ENCODE assay signal across 15 cellular contexts in the genomic region with DNA sequence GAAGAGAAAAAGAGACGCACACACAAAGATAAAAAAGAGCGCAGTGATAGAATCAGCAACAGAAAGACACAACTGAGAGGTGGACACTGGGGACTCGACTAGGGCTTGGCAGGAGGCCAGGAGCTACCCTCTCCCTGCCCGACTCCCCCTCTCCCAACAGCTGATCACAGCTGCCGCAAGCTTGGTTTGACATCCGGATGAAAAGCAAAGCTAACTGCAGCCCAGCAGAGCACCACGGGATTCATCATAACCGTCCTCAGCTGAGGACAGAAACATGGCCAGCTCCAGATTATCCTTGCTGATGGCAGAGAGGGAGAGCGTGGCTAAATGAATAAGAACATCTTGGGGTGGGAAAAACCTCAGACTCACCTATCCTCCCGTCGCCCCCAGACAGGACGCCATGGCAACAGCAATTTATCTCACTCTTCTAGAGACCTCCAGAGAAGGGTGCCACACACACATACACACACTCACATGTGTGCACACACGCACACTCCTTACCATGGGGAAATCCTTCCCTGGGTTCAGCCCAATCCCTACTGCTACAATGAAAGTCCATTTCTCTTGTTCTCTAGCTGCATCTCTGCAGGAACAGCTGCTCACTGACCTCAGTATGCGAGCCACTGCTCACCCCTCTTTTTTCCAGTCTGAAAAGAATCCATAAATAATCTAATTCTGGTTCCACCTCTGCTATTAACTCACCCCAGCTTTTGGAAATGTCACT.
A peak's percentile ranks its signal among the peaks of the same experiment; 100 is the strongest.
DNase-seq lines count a peak whose midpoint lies in the region; ATAC-seq and TF ChIP-seq lines count a peak whose summit lies in the region.
"Had no signal": no experiment of that assay in that cellular context is flagged by ENCODE, and none has a peak within 500 bp of the region (broad histone marks: within the 10 kb centered on the region; RNA-seq: fewer than 3 reads in every experiment).

No MANE protein-coding gene starts in this region.

- no peak overlapping the region for H3K4me3 Mint-ChIP-seq in WTC11
- no peak overlapping the region for H3K4me3 Mint-ChIP-seq in natural killer cell treated with Interleukin-12 subunit alpha and Interleukin-12 subunit beta and Interleukin-15 and Interleukin-18, amount 100 ng/mL, for 72 hours
- H3K4me3 Mint-ChIP-seq: activated naive CD4-positive, alpha-beta T cell treated with anti-CD3 and anti-CD28 coated beads, Interleukin-2, amount 10 ng/mL, durations not matched to agents 7 days and 5 days; stimulated activated naive B cell treated with anti-CD40 and anti-IgM and Interleukin-4, amounts not matched to agents 10 μg/mL and 1 μg/mL and 100 μg/mL, for 72 hours had no signal

- H3K4me1 ChIP-seq in testis (no peaks in the 10 kb centered on the region), foreskin keratinocyte (no peaks in the 10 kb centered on the region)

- H3K27ac ChIP-seq in testis = no peak overlapping the region
- H3K27ac ChIP-seq in foreskin keratinocyte = no peak overlapping the region
- H3K27ac ChIP-seq: brain microvascular endothelial cell had no signal

- POLR2A ChIA-PET in WTC11 (lab: Charles Lee) = no interaction called here

- no peak for TF ChIP-seq POLR2A in testis (IDR thresholded peaks at IDR 0.05)

- no peaks in the 10 kb centered on the region for H3K9me3 Mint-ChIP-seq in WTC11
- no peaks in the 10 kb centered on the region for H3K9me3 Mint-ChIP-seq in natural killer cell treated with Interleukin-12 subunit alpha and Interleukin-12 subunit beta and Interleukin-15 and Interleukin-18, amount 100 ng/mL, for 72 hours
- H3K9me3 Mint-ChIP-seq: activated naive CD4-positive, alpha-beta T cell treated with anti-CD3 and anti-CD28 coated beads, Interleukin-2, amount 10 ng/mL, durations not matched to agents 7 days and 5 days; stimulated activated naive B cell treated with anti-CD40 and anti-IgM and Interleukin-4, amounts not matched to agents 10 μg/mL and 1 μg/mL and 100 μg/mL, for 72 hours had no signal

- no peak overlapping the region for H3K27ac Mint-ChIP-seq in WTC11
- no peak overlapping the region for H3K27ac Mint-ChIP-seq in natural killer cell treated with Interleukin-12 subunit alpha and Interleukin-12 subunit beta and Interleukin-15 and Interleukin-18, amount 100 ng/mL, for 72 hours
- H3K27ac Mint-ChIP-seq: activated naive CD4-positive, alpha-beta T cell treated with anti-CD3 and anti-CD28 coated beads, Interleukin-2, amount 10 ng/mL, durations not matched to agents 7 days and 5 days; stimulated activated naive B cell treated with anti-CD40 and anti-IgM and Interleukin-4, amounts not matched to agents 10 μg/mL and 1 μg/mL and 100 μg/mL, for 72 hours had no signal

- intact Hi-C loops in testis (cut with DNase I; ENCODE audit: low total_unique reads) = no loop called here

- WGBS in testis, 2 donors = 24 to 44% methylated on average over 14 of the region's 14 CpGs

- no peak for TF ChIP-seq CTCF in testis (IDR thresholded peaks at IDR 0.05)
- no peak for TF ChIP-seq CTCF in foreskin keratinocyte (conservative IDR thresholded peaks at IDR 0.05)
- no peak for TF ChIP-seq CTCF in WTC11 (IDR thresholded peaks at IDR 0.05)

- H3K9me3 ChIP-seq in testis = no peaks in the 10 kb centered on the region

- H3K36me3 ChIP-seq in testis (ENCODE audit: low read depth, missing control alignments) = no peaks in the 10 kb centered on the region
- H3K36me3 ChIP-seq: brain microvascular endothelial cell had no signal

- ATAC-seq in foreskin keratinocyte (no peak), WTC11 (no peak)
- ATAC-seq in natural killer cell treated with Interleukin-12 subunit alpha and Interleukin-12 subunit beta and Interleukin-15 and Interleukin-18, amount 100 ng/mL, for 72 hours = no peak
- ATAC-seq: stimulated activated naive B cell treated with anti-CD40 and anti-IgM and Interleukin-4, amounts not matched to agents 10 μg/mL and 1 μg/mL and 100 μg/mL, for 72 hours had no signal

- no peaks in the 10 kb centered on the region for H3K36me3 Mint-ChIP-seq in WTC11
- H3K36me3 Mint-ChIP-seq in natural killer cell treated with Interleukin-12 subunit alpha and Interleukin-12 subunit beta and Interleukin-15 and Interleukin-18, amount 100 ng/mL, for 72 hours = no peaks in the 10 kb centered on the region
- H3K36me3 Mint-ChIP-seq: activated naive CD4-positive, alpha-beta T cell treated with anti-CD3 and anti-CD28 coated beads, Interleukin-2, amount 10 ng/mL, durations not matched to agents 7 days and 5 days; stimulated activated naive B cell treated with anti-CD40 and anti-IgM and Interleukin-4, amounts not matched to agents 10 μg/mL and 1 μg/mL and 100 μg/mL, for 72 hours had no signal

- H3K27me3 Mint-ChIP-seq in WTC11 (ENCODE audit: low read depth) = no peaks in the 10 kb centered on the region
- H3K27me3 Mint-ChIP-seq in natural killer cell treated with Interleukin-12 subunit alpha and Interleukin-12 subunit beta and Interleukin-15 and Interleukin-18, amount 100 ng/mL, for 72 hours = peaks cover 18 to 27% of the 10 kb centered on the region in 2 donors
- H3K27me3 Mint-ChIP-seq: activated naive CD4-positive, alpha-beta T cell treated with anti-CD3 and anti-CD28 coated beads, Interleukin-2, amount 10 ng/mL, durations not matched to agents 7 days and 5 days had no signal

- H3K27me3 ChIP-seq in testis (no peaks in the 10 kb centered on the region), foreskin keratinocyte (no peaks in the 10 kb centered on the region)
- H3K27me3 ChIP-seq: brain microvascular endothelial cell had no signal

- CTCF ChIA-PET in WTC11 (lab: Charles Lee) = interaction anchor here (1.0 kb wide), 1 partner anchor 178 kb away, joined by 3 read pairs; no protein-coding TSS in a partner anchor

- no peak overlapping the region for H3K4me3 ChIP-seq in testis

- H3K4me1 Mint-ChIP-seq in WTC11 = no peaks in the 10 kb centered on the region
- H3K4me1 Mint-ChIP-seq in natural killer cell treated with Interleukin-12 subunit alpha and Interleukin-12 subunit beta and Interleukin-15 and Interleukin-18, amount 100 ng/mL, for 72 hours (ENCODE audit: low read depth in 2 of 2) = no peaks in the 10 kb centered on the region
- H3K4me1 Mint-ChIP-seq: activated naive CD4-positive, alpha-beta T cell treated with anti-CD3 and anti-CD28 coated beads, Interleukin-2, amount 10 ng/mL, durations not matched to agents 7 days and 5 days; stimulated activated naive B cell treated with anti-CD40 and anti-IgM and Interleukin-4, amounts not matched to agents 10 μg/mL and 1 μg/mL and 100 μg/mL, for 72 hours had no signal

- DNase-seq in NCI-H1105 (lab: John Stamatoyannopoulos, UW) (peak; percentile 25), OCI-M1 (lab: John Stamatoyannopoulos, UW) (peak; percentile 4), hepatic stellate cell (ENCODE audit: low spot score) (peak; percentile 24), testis (peak; percentile 31), foreskin keratinocyte (no peak), WTC11 (ENCODE audit: low spot score) (no peak)
- DNase-seq in natural killer cell treated with Interleukin-12 subunit alpha and Interleukin-12 subunit beta and Interleukin-15 and Interleukin-18, amount 100 ng/mL, for 72 hours (ENCODE audit: low spot score) = no peak
- DNase-seq: activated CD4-positive, CD25-positive, alpha-beta regulatory T cell treated with anti-CD3 and anti-CD28 coated beads, Interleukin-2, amount 50 U/mL, for 72 hours; activated naive CD4-positive, alpha-beta T cell treated with anti-CD3 and anti-CD28 coated beads, Interleukin-2, amount 10 ng/mL, durations not matched to agents 7 days and 5 days; brain microvascular endothelial cell; DND-41; NCI-H1436 treated with DMSO at 0.1 percent for 48 hours; nucleus accumbens; small intestine; stimulated activated naive B cell treated with anti-CD40 and anti-IgM and Interleukin-4, amounts not matched to agents 10 μg/mL and 1 μg/mL and 100 μg/mL, for 72 hours had no signal

TF ChIP-seq in WTC11, 78 proteins besides CTCF, POLR2A, EP300 and RAD21 (continues in another document):
- TF ChIP-seq NR1H2 (CRISPR knock-in tag; IDR thresholded peaks at IDR 0.05) (no peak), FOXP4 (CRISPR knock-in tag; IDR thresholded peaks at IDR 0.05) (no peak), ZNF138 (CRISPR knock-in tag; conservative IDR thresholded peaks at IDR 0.05) (no peak)
- TF ChIP-seq, protein P1, sequence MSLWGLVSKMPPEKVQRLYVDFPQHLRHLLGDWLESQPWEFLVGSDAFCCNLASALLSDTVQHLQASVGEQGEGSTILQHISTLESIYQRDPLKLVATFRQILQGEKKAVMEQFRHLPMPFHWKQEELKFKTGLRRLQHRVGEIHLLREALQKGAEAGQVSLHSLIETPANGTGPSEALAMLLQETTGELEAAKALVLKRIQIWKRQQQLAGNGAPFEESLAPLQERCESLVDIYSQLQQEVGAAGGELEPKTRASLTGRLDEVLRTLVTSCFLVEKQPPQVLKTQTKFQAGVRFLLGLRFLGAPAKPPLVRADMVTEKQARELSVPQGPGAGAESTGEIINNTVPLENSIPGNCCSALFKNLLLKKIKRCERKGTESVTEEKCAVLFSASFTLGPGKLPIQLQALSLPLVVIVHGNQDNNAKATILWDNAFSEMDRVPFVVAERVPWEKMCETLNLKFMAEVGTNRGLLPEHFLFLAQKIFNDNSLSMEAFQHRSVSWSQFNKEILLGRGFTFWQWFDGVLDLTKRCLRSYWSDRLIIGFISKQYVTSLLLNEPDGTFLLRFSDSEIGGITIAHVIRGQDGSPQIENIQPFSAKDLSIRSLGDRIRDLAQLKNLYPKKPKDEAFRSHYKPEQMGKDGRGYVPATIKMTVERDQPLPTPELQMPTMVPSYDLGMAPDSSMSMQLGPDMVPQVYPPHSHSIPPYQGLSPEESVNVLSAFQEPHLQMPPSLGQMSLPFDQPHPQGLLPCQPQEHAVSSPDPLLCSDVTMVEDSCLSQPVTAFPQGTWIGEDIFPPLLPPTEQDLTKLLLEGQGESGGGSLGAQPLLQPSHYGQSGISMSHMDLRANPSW (CRISPR knock-in tag; conservative IDR thresholded peaks at IDR 0.05; ENCODE audit: low read depth) = no peak

Comparison
In these comparisons a context has a peak if more than half of its experiments do, and no peak if none do; other contexts are left out.
1. DNase-seq: peak in NCI-H1105 (single experiment), OCI-M1 (single experiment), hepatic stellate cell (single experiment) and testis (single experiment); none in foreskin keratinocyte (0 of 2), WTC11 (single experiment) and natural killer cell treated with Interleukin-12 subunit alpha and Interleukin-12 subunit beta and Interleukin-15 and Interleukin-18, amount 100 ng/mL, for 72 hours (single experiment).